In the genomic region with DNA sequence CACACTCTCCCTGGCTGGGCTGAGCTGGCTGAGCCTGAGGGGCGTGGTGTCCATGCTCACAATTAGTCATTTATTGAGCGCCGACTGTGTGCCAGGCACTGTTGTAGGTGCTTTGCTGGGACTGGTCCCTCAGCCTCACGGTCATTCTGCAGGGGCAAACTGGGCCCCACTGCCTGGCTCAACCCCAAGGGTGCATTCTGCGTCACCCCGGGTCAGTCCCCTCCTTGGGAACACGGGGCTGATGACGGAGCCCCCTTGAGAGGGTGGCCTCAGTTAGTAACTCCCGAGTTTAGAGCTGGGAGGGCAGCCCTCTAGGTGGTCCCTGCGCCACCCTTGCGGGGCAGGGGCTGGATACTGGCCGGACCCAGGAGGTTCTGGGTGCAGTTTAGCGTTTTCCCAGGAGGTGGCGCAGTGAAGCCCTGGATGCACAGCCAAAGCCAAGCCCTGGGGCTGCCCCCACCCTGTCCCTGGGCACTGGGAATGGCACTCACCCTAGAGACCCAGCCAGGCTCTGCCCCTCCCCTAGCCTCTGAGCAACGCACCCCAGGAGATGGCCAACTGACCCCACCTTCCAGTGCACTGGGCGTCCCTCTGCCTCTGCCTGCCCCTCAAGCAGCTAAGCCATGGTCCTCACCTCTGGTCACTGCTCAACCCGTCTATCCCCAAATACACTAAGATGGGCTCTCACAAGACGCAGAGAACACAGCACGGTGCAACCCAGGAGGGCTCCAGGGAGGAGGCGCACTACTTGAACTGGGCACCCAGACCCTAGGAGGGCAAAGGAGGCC, we compare ENCODE assay signal across 8 cellular contexts.
A peak's percentile ranks its signal among the peaks of the same experiment; 100 is the strongest.
DNase-seq lines count a peak whose midpoint lies in the region; ATAC-seq, FAIRE-seq and TF ChIP-seq lines count a peak whose summit lies in the region.

No MANE protein-coding gene starts in this region.

- H3K36me3 ChIP-seq in pancreas: no peaks in the 10 kb centered on the region

- WGBS in pancreas, 2 donors: 43 to 48% methylated on average over 20 of the region's 20 CpGs

- H3K9me3 ChIP-seq in pancreas: no peaks in the 10 kb centered on the region

- intact Hi-C loops in pancreas (cut with DNase I): no loop called here

- no peaks in the 10 kb centered on the region for H3K4me1 ChIP-seq in pancreas

- TF ChIP-seq CTCF in GM12864 (IDR thresholded peaks at IDR 0.05; ENCODE audit: low read depth, low read length, missing control alignments) (peak; percentile 92), pancreas (IDR thresholded peaks at IDR 0.05) (peak; percentile 40 to 68 (median 62))

- no peak for FAIRE-seq in pancreas (lab: Jason Lieb, UNC)

- H3K4me3 ChIP-seq in GM12864 (ENCODE audit: low read depth, low read length) (no peak overlapping the region), pancreas (no peak overlapping the region)

- DNase-seq in GM12864 (ENCODE audit: low read depth) (no peak), NCI-H1694 (lab: John Stamatoyannopoulos, UW) (peak; percentile 54), activated T-cell treated with anti-CD3 and anti-CD28 coated beads for 4 hours (peak; percentile 32), fibroblast of gingiva (ENCODE audit: low read depth) (peak; percentile 36), pancreas (peak in 4 of 6 donors; percentile 61 to 85 (median 78)), NCI-H446 treated with DMSO at 0.1 percent for 48 hours (lab: John Stamatoyannopoulos, UW) (no peak)

- no peak overlapping the region for H3K27ac ChIP-seq in pancreas

- ATAC-seq in pancreas: peak; percentile 62 to 81 (median 72)
- no peak for ATAC-seq in HG03025 (IDR thresholded peaks at IDR 0.05; ENCODE audit: low FRiP score, unreplicated experiment)
- no peak for ATAC-seq in GM19455 (IDR thresholded peaks at IDR 0.05; ENCODE audit: unreplicated experiment)

- no peaks in the 10 kb centered on the region for H3K27me3 ChIP-seq in pancreas

Comparison
In these comparisons a context has a peak if more than half of its experiments do, and no peak if none do; other contexts are left out.
1. DNase-seq: peak in NCI-H1694 (single experiment), activated T-cell treated with anti-CD3 and anti-CD28 coated beads for 4 hours (single experiment), fibroblast of gingiva (single experiment) and pancreas (4 of 6); none in GM12864 (single experiment) and NCI-H446 treated with DMSO at 0.1 percent for 48 hours (single experiment).
2. ATAC-seq: peak in pancreas (4 of 4); none in HG03025 (single experiment) and GM19455 (single experiment).